Comparison of ENCODE assay signal across 1 cellular context in genomic region chr2:135168119-135168872, GRCh38.
TF ChIP-seq lines count a peak whose summit lies in the region.

No MANE protein-coding gene starts in this region.

TF ChIP-seq in WTC11, 78 proteins besides CTCF, POLR2A, EP300 and RAD21 (continued from another document):
- no peak for TF ChIP-seq E2F4 (CRISPR knock-in tag; IDR thresholded peaks at IDR 0.05; ENCODE audit: borderline replicate concordance, low read depth)
- TF ChIP-seq, protein P1, sequence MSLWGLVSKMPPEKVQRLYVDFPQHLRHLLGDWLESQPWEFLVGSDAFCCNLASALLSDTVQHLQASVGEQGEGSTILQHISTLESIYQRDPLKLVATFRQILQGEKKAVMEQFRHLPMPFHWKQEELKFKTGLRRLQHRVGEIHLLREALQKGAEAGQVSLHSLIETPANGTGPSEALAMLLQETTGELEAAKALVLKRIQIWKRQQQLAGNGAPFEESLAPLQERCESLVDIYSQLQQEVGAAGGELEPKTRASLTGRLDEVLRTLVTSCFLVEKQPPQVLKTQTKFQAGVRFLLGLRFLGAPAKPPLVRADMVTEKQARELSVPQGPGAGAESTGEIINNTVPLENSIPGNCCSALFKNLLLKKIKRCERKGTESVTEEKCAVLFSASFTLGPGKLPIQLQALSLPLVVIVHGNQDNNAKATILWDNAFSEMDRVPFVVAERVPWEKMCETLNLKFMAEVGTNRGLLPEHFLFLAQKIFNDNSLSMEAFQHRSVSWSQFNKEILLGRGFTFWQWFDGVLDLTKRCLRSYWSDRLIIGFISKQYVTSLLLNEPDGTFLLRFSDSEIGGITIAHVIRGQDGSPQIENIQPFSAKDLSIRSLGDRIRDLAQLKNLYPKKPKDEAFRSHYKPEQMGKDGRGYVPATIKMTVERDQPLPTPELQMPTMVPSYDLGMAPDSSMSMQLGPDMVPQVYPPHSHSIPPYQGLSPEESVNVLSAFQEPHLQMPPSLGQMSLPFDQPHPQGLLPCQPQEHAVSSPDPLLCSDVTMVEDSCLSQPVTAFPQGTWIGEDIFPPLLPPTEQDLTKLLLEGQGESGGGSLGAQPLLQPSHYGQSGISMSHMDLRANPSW (CRISPR knock-in tag; conservative IDR thresholded peaks at IDR 0.05; ENCODE audit: low read depth): no peak
- no peak for TF ChIP-seq ESRRA (CRISPR knock-in tag; IDR thresholded peaks at IDR 0.05; ENCODE audit: borderline replicate concordance)
- no peak for TF ChIP-seq ELF4 (CRISPR knock-in tag; IDR thresholded peaks at IDR 0.05; ENCODE audit: low read depth)
- no peak for TF ChIP-seq ZNF138 (CRISPR knock-in tag; conservative IDR thresholded peaks at IDR 0.05)
- no peak for TF ChIP-seq SMAD4 (CRISPR knock-in tag; IDR thresholded peaks at IDR 0.05)
TF ChIP-seq in WTC11: peak in this region for 0.
